8 cellular contexts compared by ENCODE assay signal in the genomic region with DNA sequence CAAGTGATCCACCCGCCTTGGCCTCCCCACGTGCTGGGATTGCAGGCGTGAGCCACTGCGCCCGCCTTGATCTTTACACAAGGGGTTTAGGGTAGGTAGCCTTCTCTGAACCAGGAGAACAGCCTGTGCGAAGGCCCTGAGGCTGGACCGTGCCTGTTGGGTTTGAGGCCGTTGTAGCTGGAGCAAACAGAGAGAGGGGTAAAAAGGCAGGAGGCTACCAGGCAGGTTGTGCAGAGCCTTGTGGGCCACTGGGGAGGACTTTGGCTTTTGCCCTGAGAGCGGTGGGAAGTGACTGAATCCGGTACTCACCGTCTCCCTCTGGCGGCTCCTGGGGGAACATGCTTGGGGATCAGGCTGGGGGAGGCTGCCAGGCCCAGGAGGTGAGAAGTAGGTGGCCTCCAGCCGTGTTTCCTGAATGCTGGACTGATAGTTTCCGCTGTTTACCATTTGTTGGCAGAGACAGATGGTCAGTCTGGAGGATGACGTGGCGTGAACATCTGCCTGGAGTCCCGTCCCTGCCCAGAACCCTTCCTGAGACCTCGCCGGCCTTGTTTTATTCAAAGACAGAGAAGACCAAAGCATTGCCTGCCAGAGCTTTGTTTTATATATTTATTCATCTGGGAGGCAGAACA. TPM values are rescaled to one million over a fixed set of nuclear protein-coding genes. Genes with fewer than 3 reads are reported as not detected.
DNase-seq lines count a peak whose midpoint lies in the region; ATAC-seq and TF ChIP-seq lines count a peak whose summit lies in the region.

No MANE protein-coding gene starts in this region.

- H3K36me3 Mint-ChIP-seq in activated naive CD4-positive, alpha-beta T cell treated with anti-CD3 and anti-CD28 coated beads for 36 hours (ENCODE audit: low read depth) = peaks cover 45% of the 10 kb centered on the region

- CTCF ChIA-PET in activated naive CD4-positive, alpha-beta T cell treated with anti-CD3 and anti-CD28 coated beads for 36 hours (lab: Charles Lee) = interaction anchor here (0.7 kb wide), 1 partner anchor 97 kb away, joined by 3 read pairs; no protein-coding TSS in a partner anchor

- H4K12ac ChIP-seq in trophoblast cell (ENCODE audit: low read depth, low read length) = no peak overlapping the region

- no peak overlapping the region for H3K27ac Mint-ChIP-seq in activated naive CD4-positive, alpha-beta T cell treated with anti-CD3 and anti-CD28 coated beads for 36 hours

- H2BK120ac ChIP-seq in trophoblast cell (ENCODE audit: insufficient read depth, low read length, poor library complexity) = no peak overlapping the region

- WGBS in trophoblast cell (ENCODE audit: extremely low coverage, insufficient coverage, insufficient read length) = no CpG with 5 or more reads among the region's 19 CpGs
- 52% methylated on average over 19 of the region's 19 CpGs; no CpG with 5 or more reads in 1 of the 2 donors for WGBS in transverse colon (ENCODE audit: low coverage in 1 of 2), 2 donors

- H3K27me3 ChIP-seq in Karpas-422 (ENCODE audit: low read length) (no peaks in the 10 kb centered on the region), SJSA1 (replicated peaks) (no peaks in the 10 kb centered on the region), trophoblast cell (ENCODE audit: insufficient read depth, low read length) (no peaks in the 10 kb centered on the region), transverse colon (no peaks in the 10 kb centered on the region)

- H3K4me3 ChIP-seq in Karpas-422 (ENCODE audit: low read length) (no peak overlapping the region), SJSA1 (no peak overlapping the region), trophoblast cell (ENCODE audit: low read depth, low read length) (no peak overlapping the region), transverse colon (no peak overlapping the region)

- H2AK5ac ChIP-seq in trophoblast cell (ENCODE audit: low read length) = no peak overlapping the region

- no peaks in the 10 kb centered on the region for H3K9me3 ChIP-seq in Karpas-422 (ENCODE audit: low read length)
- no peaks in the 10 kb centered on the region for H3K9me3 ChIP-seq in SJSA1 (replicated peaks)
- H3K9me3 ChIP-seq in trophoblast cell (ENCODE audit: insufficient read depth, low read depth, low read length) = peaks cover 4% of the 10 kb centered on the region
- no peaks in the 10 kb centered on the region for H3K9me3 ChIP-seq in transverse colon

- ATAC-seq in GM19328 (IDR thresholded peaks at IDR 0.05; ENCODE audit: unreplicated experiment) = no peak

- no peak overlapping the region for H3K4ac ChIP-seq in trophoblast cell (ENCODE audit: low read depth, low read length)

- DNase-seq in D341Med (ENCODE audit: low spot score) (peak; percentile 88), Karpas-422 (peak; percentile 89), SJSA1 (ENCODE audit: low read depth in 1 of 2, low spot score in 2 of 2) (peak; percentile 81 to 88), glomerular endothelial cell (ENCODE audit: extremely low read depth, low read depth, low spot score) (peak; percentile 70), trophoblast cell (peak; percentile 82 to 84), transverse colon (peak; percentile 90)
- DNase-seq in activated naive CD4-positive, alpha-beta T cell treated with anti-CD3 and anti-CD28 coated beads for 36 hours = peak; percentile 84

- H3K27me3 Mint-ChIP-seq in activated naive CD4-positive, alpha-beta T cell treated with anti-CD3 and anti-CD28 coated beads for 36 hours (ENCODE audit: low read depth) = no peaks in the 10 kb centered on the region

- no peak overlapping the region for H3K14ac ChIP-seq in trophoblast cell (ENCODE audit: low read length)

- no peak for TF ChIP-seq EP300 in transverse colon (IDR thresholded peaks at IDR 0.05; ENCODE audit: low read depth)

- no peak overlapping the region for H3K27ac ChIP-seq in Karpas-422 (ENCODE audit: low read length)
- no peak overlapping the region for H3K27ac ChIP-seq in SJSA1
- H3K27ac ChIP-seq in trophoblast cell (ENCODE audit: low read depth, low read length) = no peak overlapping the region
- H3K27ac ChIP-seq in transverse colon = peak overlapping the region; percentile 45 to 77 (median 64)

- no peak overlapping the region for H3K23ac ChIP-seq in trophoblast cell (ENCODE audit: low read length)

- no peak overlapping the region for H4K91ac ChIP-seq in trophoblast cell (ENCODE audit: low read depth, low read length)

- intact Hi-C loops in activated naive CD4-positive, alpha-beta T cell treated with anti-CD3 and anti-CD28 coated beads for 36 hours (cut with micrococcal nuclease) = loop anchor here (1.0 to 2.0 kb wide), 2 partner anchors 95 to 194 kb away; no protein-coding TSS in a partner anchor
- intact Hi-C loops in transverse colon (cut with DNase I; ENCODE audit: low total_unique reads) = no loop called here

- no peak overlapping the region for H2BK5ac ChIP-seq in trophoblast cell (ENCODE audit: low read depth, low read length, poor library complexity)

- no peak overlapping the region for H3K18ac ChIP-seq in trophoblast cell (ENCODE audit: low read length)

- H3K4me1 Mint-ChIP-seq in activated naive CD4-positive, alpha-beta T cell treated with anti-CD3 and anti-CD28 coated beads for 36 hours (ENCODE audit: low read depth) = no peaks in the 10 kb centered on the region

- H3K36me3 ChIP-seq in Karpas-422 (ENCODE audit: insufficient read depth, low read length) (peaks cover 51% of the 10 kb centered on the region), SJSA1 (peaks cover 78% of the 10 kb centered on the region), trophoblast cell (ENCODE audit: control insufficient read depth in 1 of 2, insufficient read depth in 2 of 2, low read length in 2 of 2) (peaks cover 69 to 71% of the 10 kb centered on the region in 2 experiments), transverse colon (peaks cover 0 to 31% (median 14%) of the 10 kb centered on the region in 4 donors)

- no peak overlapping the region for H4K8ac ChIP-seq in trophoblast cell (ENCODE audit: low read depth, low read length)

- H3K9me2 ChIP-seq in Karpas-422 (replicated peaks; ENCODE audit: insufficient read depth, low read length) = no peaks in the 10 kb centered on the region

- no peak for TF ChIP-seq POLR2A in transverse colon (IDR thresholded peaks at IDR 0.05)

- no peaks in the 10 kb centered on the region for H3K9me3 Mint-ChIP-seq in activated naive CD4-positive, alpha-beta T cell treated with anti-CD3 and anti-CD28 coated beads for 36 hours

- no peaks in the 10 kb centered on the region for H3K79me2 ChIP-seq in Karpas-422 (ENCODE audit: low read length)
- no peaks in the 10 kb centered on the region for H3K79me2 ChIP-seq in trophoblast cell (ENCODE audit: control insufficient read depth, insufficient read depth, low read length, poor library complexity)

- peaks cover 25% of the 10 kb centered on the region for H4K20me1 ChIP-seq in Karpas-422 (ENCODE audit: insufficient read depth, low read depth, low read length)

- no peaks in the 10 kb centered on the region for H3K4me1 ChIP-seq in Karpas-422 (ENCODE audit: low read length)
- H3K4me1 ChIP-seq in SJSA1 (replicated peaks) = peaks cover 17% of the 10 kb centered on the region
- H3K4me1 ChIP-seq in trophoblast cell (ENCODE audit: control insufficient read depth in 1 of 2, insufficient read depth in 2 of 2, low read length in 2 of 2) = no peaks in the 10 kb centered on the region
- peaks cover 0 to 7% (median 5%) of the 10 kb centered on the region in 4 donors for H3K4me1 ChIP-seq in transverse colon

- TF ChIP-seq CTCF in transverse colon (IDR thresholded peaks at IDR 0.05) = peak; percentile 89 to 95 (median 91)

- H3K79me1 ChIP-seq in trophoblast cell (ENCODE audit: low read length) = no peaks in the 10 kb centered on the region

- H3K9ac ChIP-seq in Karpas-422 (ENCODE audit: low read length) (no peak overlapping the region), trophoblast cell (ENCODE audit: low read length) (no peak overlapping the region)

- in situ Hi-C loops in transverse colon (cut with MboI; ENCODE audit: low pct_ligation_motif_present in 1 of 4, low pct_unique_long_range_greater_than_20kb in 1 of 4, low sequenced_read_pairs in 3 of 4) = loop anchor here in 2 of 4 donors (5.0 to 10.0 kb wide), 2 partner anchors 74 to 94 kb away; no protein-coding TSS in a partner anchor

- H2BK12ac ChIP-seq in trophoblast cell (ENCODE audit: low read length) = no peak overlapping the region

- H3K4me3 Mint-ChIP-seq in activated naive CD4-positive, alpha-beta T cell treated with anti-CD3 and anti-CD28 coated beads for 36 hours = no peak overlapping the region

- H3K4me2 ChIP-seq in Karpas-422 (ENCODE audit: low read depth, low read length, poor library complexity, severe bottlenecking) = no peak overlapping the region
- H3K4me2 ChIP-seq in trophoblast cell (ENCODE audit: low read length) = no peak overlapping the region

- H2AFZ ChIP-seq in Karpas-422 (ENCODE audit: low read length) (no peak overlapping the region), trophoblast cell (ENCODE audit: insufficient read depth, low read length, poor library complexity) (no peak overlapping the region)

RNA-seq across cellular contexts. Expression of a gene that starts 24.6 kb away (rescaled TPM):
- total RNA-seq in Karpas-422 (2014; rRNA removed; shearing (Covaris generic); ENCODE audit: low replicate concordance) = 25.3 and 28.6 TPM in 2 replicates
- 120 and 143 TPM in 2 replicates for total RNA-seq in SJSA1 (2014; rRNA removed; shearing (Covaris generic))
- 100 to 1,000 TPM in 1 of 2 experiments, 10 to 100 TPM in 1; 94.7 to 102 TPM for total RNA-seq in activated naive CD4-positive, alpha-beta T cell treated with anti-CD3 and anti-CD28 coated beads for 36 hours
- total RNA-seq in glomerular endothelial cell = 4.7 and 11.9 TPM in 2 replicates
- polyA plus RNA-seq in trophoblast cell (2013) = 9.0 and 11.0 TPM in 2 replicates
- 10 to 100 TPM in 1 of 4 donors, 1 to 10 TPM in 1, not detected in 2; 2.6 to 47.4 TPM for total RNA-seq in transverse colon

RNA-seq across cellular contexts. Expression of a gene that starts 41.7 kb away (rescaled TPM):
- 49.8 and 99.9 TPM in 2 replicates for total RNA-seq in Karpas-422 (2014; rRNA removed; shearing (Covaris generic); ENCODE audit: low replicate concordance)
- total RNA-seq in SJSA1 (2014; rRNA removed; shearing (Covaris generic)) = 90.0 and 115 TPM in 2 replicates
- total RNA-seq in activated naive CD4-positive, alpha-beta T cell treated with anti-CD3 and anti-CD28 coated beads for 36 hours = 10 to 100 TPM; 64.2 to 64.9 TPM
- total RNA-seq in glomerular endothelial cell = 105 and 163 TPM in 2 replicates
- polyA plus RNA-seq in trophoblast cell (2013) = 105 and 112 TPM in 2 replicates
- 100 to 1,000 TPM in 2 of 4 donors, 10 to 100 TPM in 2; 26.4 to 275 (median 109) TPM for total RNA-seq in transverse colon

Comparison
In these comparisons a context has a peak if more than half of its experiments do, and no peak if none do; other contexts are left out.
1. H3K27ac ChIP-seq: peak in transverse colon (4 of 4); none in Karpas-422 (single experiment), SJSA1 (single experiment) and trophoblast cell (single experiment).
2. Peak in every context shown above with its lines, with median percentiles within 50 percentile points of each other: DNase-seq.